ENCODE assay signal across 8 cellular contexts in the genomic region with DNA sequence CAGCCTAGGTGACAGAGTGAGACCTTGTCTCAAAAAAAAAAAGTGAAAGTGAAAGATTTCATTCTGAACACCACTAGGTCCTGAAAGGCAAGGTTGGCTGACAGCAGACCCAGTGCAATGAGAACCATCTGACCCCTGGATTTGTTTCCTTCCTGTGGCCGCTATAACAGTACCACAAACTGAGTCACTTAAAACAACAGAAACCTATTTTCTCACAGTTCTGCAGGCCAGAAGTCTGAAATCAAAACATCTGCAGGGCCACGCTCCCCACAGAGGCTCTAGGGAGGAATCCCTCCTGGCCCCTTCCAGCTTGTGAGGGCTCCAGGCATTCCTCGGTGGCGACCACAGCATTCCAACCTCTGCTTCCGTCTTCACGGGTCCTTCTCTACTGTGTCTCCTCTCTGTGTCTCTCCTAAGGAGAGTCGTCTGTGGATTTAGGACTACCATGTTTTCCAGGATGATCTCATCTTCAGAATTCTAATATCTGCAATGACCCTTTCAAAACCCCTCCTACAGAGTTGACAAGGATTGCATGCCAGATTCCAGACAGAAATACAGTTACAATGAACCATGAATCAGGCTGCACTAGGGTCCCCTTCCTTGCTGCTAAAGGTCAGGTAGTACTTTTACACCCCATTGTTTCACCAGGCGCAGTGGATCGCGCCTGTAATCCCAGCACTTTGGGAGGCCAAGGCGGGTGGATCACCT.
DNase-seq lines count a peak whose midpoint lies in the region; ATAC-seq and TF ChIP-seq lines count a peak whose summit lies in the region.
"Not testable (repeated sequence)": the region's sequence is repeated elsewhere in the genome, so short reads cannot be mapped to it uniquely, and the experiment has no call there.

No MANE protein-coding gene starts in this region.

- H3K27me3 ChIP-seq in MM.1S (replicated peaks; ENCODE audit: insufficient read depth, low read length): peaks cover 36% of the 10 kb centered on the region

- ATAC-seq in GM19438 (IDR thresholded peaks at IDR 0.05; ENCODE audit: low read depth, unreplicated experiment) (peak; percentile 83), HG02885 (IDR thresholded peaks at IDR 0.05; ENCODE audit: poor library complexity, unreplicated experiment) (peak; percentile 69)
- ATAC-seq in activated CD4-positive, alpha-beta T cell treated with anti-CD3 and anti-CD28 coated beads for 36 hours: peak; percentile 96

- intact Hi-C loops in activated CD4-positive, alpha-beta T cell treated with anti-CD3 and anti-CD28 coated beads for 36 hours (cut with DNase I, micrococcal nuclease): not testable (repeated sequence)

- H4K20me1 ChIP-seq in MM.1S (ENCODE audit: insufficient read depth, low read length): not testable (repeated sequence)

- not testable (repeated sequence) for H3K36me3 ChIP-seq in MM.1S (replicated peaks; ENCODE audit: insufficient read depth, low read length)

- DNase-seq in Daoy (ENCODE audit: low read depth) (peak; percentile 97), MM.1S (peak; percentile 52), choroid plexus epithelial cell (ENCODE audit: low read depth) (peak; percentile 98), kidney glomerular epithelial cell (lab: John Stamatoyannopoulos, UW) (peak; percentile 95)
- peak; percentile 44 for DNase-seq in activated CD4-positive, alpha-beta T cell treated with anti-CD3 and anti-CD28 coated beads for 36 hours
- peak; percentile 1 for DNase-seq in stimulated activated CD8-positive, alpha-beta memory T cell treated with anti-CD3 and anti-CD28 coated beads, Interleukin-12 subunit alpha, Interleukin-12 subunit beta, amount 100 ng/mL, for 1 hour (ENCODE audit: low read depth)

- not testable (repeated sequence) for H3K9me2 ChIP-seq in MM.1S (replicated peaks; ENCODE audit: insufficient read depth, low read length)

- H3K9me3 Mint-ChIP-seq in activated CD4-positive, alpha-beta T cell treated with anti-CD3 and anti-CD28 coated beads for 36 hours (ENCODE audit: low read depth): not testable (repeated sequence)

- not testable (repeated sequence) for H3K4me1 ChIP-seq in MM.1S (ENCODE audit: low read length)

- not testable (repeated sequence) for H3K4me3 ChIP-seq in MM.1S (ENCODE audit: low read length); choroid plexus epithelial cell (ENCODE audit: low read depth, low read length)

- not testable (repeated sequence) for H3K27ac ChIP-seq in MM.1S (ENCODE audit: low read length)

- not testable (repeated sequence) for H3F3A ChIP-seq in MM.1S (ENCODE audit: insufficient read depth, low read length)

- H3K27me3 Mint-ChIP-seq in activated CD4-positive, alpha-beta T cell treated with anti-CD3 and anti-CD28 coated beads for 36 hours: not testable (repeated sequence)

- H3K9ac ChIP-seq in MM.1S (ENCODE audit: low read length): not testable (repeated sequence)

- H3K36me3 Mint-ChIP-seq in activated CD4-positive, alpha-beta T cell treated with anti-CD3 and anti-CD28 coated beads for 36 hours (ENCODE audit: low read depth): not testable (repeated sequence)

- POLR2A ChIA-PET in activated CD4-positive, alpha-beta T cell treated with anti-CD3 and anti-CD28 coated beads for 36 hours (lab: Charles Lee): not testable (repeated sequence)

- peaks cover 11% of the 10 kb centered on the region for H3K4me1 Mint-ChIP-seq in activated CD4-positive, alpha-beta T cell treated with anti-CD3 and anti-CD28 coated beads for 36 hours

- not testable (repeated sequence) for H2AFZ ChIP-seq in MM.1S (ENCODE audit: low read length)

- H3K79me2 ChIP-seq in MM.1S (ENCODE audit: low read length): not testable (repeated sequence)

- H3K4me3 Mint-ChIP-seq in activated CD4-positive, alpha-beta T cell treated with anti-CD3 and anti-CD28 coated beads for 36 hours: not testable (repeated sequence)

- CTCF ChIA-PET in activated CD4-positive, alpha-beta T cell treated with anti-CD3 and anti-CD28 coated beads for 36 hours (lab: Charles Lee): not testable (repeated sequence)

- TF ChIP-seq CTCF in MM.1S (IDR thresholded peaks at IDR 0.05; ENCODE audit: low read length); choroid plexus epithelial cell (conservative IDR thresholded peaks at IDR 0.05; ENCODE audit: low read depth, low read length): not testable (repeated sequence)

- not testable (repeated sequence) for H3K27ac Mint-ChIP-seq in activated CD4-positive, alpha-beta T cell treated with anti-CD3 and anti-CD28 coated beads for 36 hours

- H3K4me2 ChIP-seq in MM.1S (ENCODE audit: low read depth, low read length): peak overlapping the region; percentile 16

- not testable (repeated sequence) for H3K9me3 ChIP-seq in MM.1S (replicated peaks; ENCODE audit: insufficient read depth, low read length)

Comparison
In these comparisons a context has a peak if more than half of its experiments do, and no peak if none do; other contexts are left out.
1. DNase-seq: peak in every context shown above with its lines; median percentile 98 in choroid plexus epithelial cell; 97 in Daoy; 95 in kidney glomerular epithelial cell; 52 in MM.1S; 44 in activated CD4-positive, alpha-beta T cell treated with anti-CD3 and anti-CD28 coated beads for 36 hours; 1 in stimulated activated CD8-positive, alpha-beta memory T cell treated with anti-CD3 and anti-CD28 coated beads, Interleukin-12 subunit alpha, Interleukin-12 subunit beta, amount 100 ng/mL, for 1 hour.